23 cellular contexts compared by ENCODE assay signal in the genomic region with DNA sequence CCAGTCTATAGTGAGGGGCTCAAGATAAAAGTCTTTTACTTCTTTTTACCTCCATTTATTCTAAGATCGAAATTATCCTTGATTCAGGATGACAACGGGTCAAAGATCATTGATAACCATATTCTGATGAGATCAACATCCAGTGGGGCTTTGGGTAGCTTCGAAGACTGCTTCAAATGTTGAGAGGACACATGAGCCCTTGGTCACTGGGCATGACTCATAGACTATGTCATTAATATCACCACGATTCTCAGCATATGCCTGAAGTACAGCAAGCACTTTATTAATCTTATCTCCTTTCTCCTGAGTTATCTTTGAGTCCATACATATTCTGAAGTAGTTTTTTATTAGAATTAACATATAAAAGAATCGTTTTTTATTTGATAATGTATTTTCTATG.
"Had no signal": no experiment of that assay in that cellular context is flagged by ENCODE, and none has a peak within 500 bp of the region (broad histone marks: within the 10 kb centered on the region; RNA-seq: fewer than 3 reads in every experiment).

No MANE protein-coding gene starts in this region.

- H3K27me3 Mint-ChIP-seq: memory B cell had no signal

- DNase-seq: activated B cell treated with CpG ODN at 0.5 μM for 24 hours; activated CD4-positive, alpha-beta T cell treated with anti-CD3 and anti-CD28 coated beads for 36 hours; activated CD4-positive, alpha-beta T cell treated with anti-CD3 and anti-CD28 coated beads, Interleukin-2, amount 50 U/mL, for 48 hours; activated CD8-positive, alpha-beta memory T cell treated with anti-CD3 and anti-CD28 coated beads, Interleukin-2, amount 50 U/mL, for 48 hours; activated naive CD4-positive, alpha-beta T cell treated with Interleukin-2 at 50 U/mL for 16 hours; activated naive CD8-positive, alpha-beta T cell treated with anti-CD3 and anti-CD28 coated beads for 36 hours; activated T-cell treated with anti-CD3 and anti-CD28 coated beads, Interleukin-2, amount 50 U/mL, for 4 hours; endodermal cell; heart left ventricle; islet precursor cell; left cardiac atrium; nephron progenitor cell; right cardiac atrium; stimulated activated CD4-positive, alpha-beta T cell treated with anti-CD3 and anti-CD28 coated beads, Interleukin-12 subunit alpha, Interleukin-12 subunit beta, amount 100 ng/mL, for 4 hours; stimulated activated CD4-positive, alpha-beta T cell treated with anti-CD3 and anti-CD28 coated beads, Interleukin-4, amount 100 ng/mL, for 4 hours; substantia nigra; tibial artery had no signal

- H3K9me3 Mint-ChIP-seq: activated B cell treated with CpG ODN at 0.5 μM for 24 hours; activated naive CD8-positive, alpha-beta T cell treated with anti-CD3 and anti-CD28 coated beads for 36 hours; activated T-cell treated with anti-CD3 and anti-CD28 coated beads, Interleukin-2, amount 50 U/mL, for 4 hours; central memory CD8-positive, alpha-beta T cell; endodermal cell; memory B cell; nephron progenitor cell; stimulated activated naive CD8-positive, alpha-beta T cell treated with anti-CD3 and anti-CD28 coated beads, Interleukin-15, Interleukin-2, amounts not matched to agents 100 ng/mL and 50 ng/mL, for 24 hours had no signal

- H3K9me3 ChIP-seq: breast epithelium, heart left ventricle, tibial artery had no signal

- H3K4me3 ChIP-seq: breast epithelium, heart left ventricle, tibial artery had no signal

- H3K4me1 Mint-ChIP-seq: activated B cell treated with CpG ODN at 0.5 μM for 24 hours; activated CD4-positive, alpha-beta T cell treated with anti-CD3 and anti-CD28 coated beads for 36 hours; activated naive CD8-positive, alpha-beta T cell treated with anti-CD3 and anti-CD28 coated beads for 36 hours; central memory CD8-positive, alpha-beta T cell; memory B cell; nephron progenitor cell had no signal

- H3K27me3 ChIP-seq: breast epithelium, heart left ventricle, tibial artery had no signal

- H3K4me3 Mint-ChIP-seq: activated B cell treated with CpG ODN at 0.5 μM for 24 hours; activated CD4-positive, alpha-beta T cell treated with anti-CD3 and anti-CD28 coated beads for 36 hours; activated naive CD8-positive, alpha-beta T cell treated with anti-CD3 and anti-CD28 coated beads for 36 hours; activated T-cell treated with anti-CD3 and anti-CD28 coated beads, Interleukin-2, amount 50 U/mL, for 4 hours; central memory CD8-positive, alpha-beta T cell; endodermal cell; memory B cell; nephron progenitor cell; stimulated activated naive CD8-positive, alpha-beta T cell treated with anti-CD3 and anti-CD28 coated beads, Interleukin-15, Interleukin-2, amounts not matched to agents 100 ng/mL and 50 ng/mL, for 24 hours had no signal

- ATAC-seq: activated CD4-positive, alpha-beta T cell treated with anti-CD3 and anti-CD28 coated beads for 36 hours; activated T-cell treated with anti-CD3 and anti-CD28 coated beads, Interleukin-2, amount 50 U/mL, for 4 hours had no signal

- H3K27ac ChIP-seq: breast epithelium, epithelial cell of prostate, parathyroid adenoma, tibial artery had no signal

- H2AFZ ChIP-seq: parathyroid adenoma had no signal

- H3K36me3 Mint-ChIP-seq: activated naive CD8-positive, alpha-beta T cell treated with anti-CD3 and anti-CD28 coated beads for 36 hours; memory B cell had no signal

- H3K9ac ChIP-seq: parathyroid adenoma had no signal

- H3K4me1 ChIP-seq: breast epithelium, parathyroid adenoma, tibial artery had no signal

- H3K36me3 ChIP-seq: breast epithelium, heart left ventricle, tibial artery had no signal

- H3K27ac Mint-ChIP-seq: activated B cell treated with CpG ODN at 0.5 μM for 24 hours; activated CD4-positive, alpha-beta T cell treated with anti-CD3 and anti-CD28 coated beads for 36 hours; activated naive CD8-positive, alpha-beta T cell treated with anti-CD3 and anti-CD28 coated beads for 36 hours; endodermal cell; memory B cell; nephron progenitor cell; stimulated activated naive CD8-positive, alpha-beta T cell treated with anti-CD3 and anti-CD28 coated beads, Interleukin-15, Interleukin-2, amounts not matched to agents 100 ng/mL and 50 ng/mL, for 24 hours had no signal
